30 cellular contexts compared by ENCODE assay signal in the genomic region with DNA sequence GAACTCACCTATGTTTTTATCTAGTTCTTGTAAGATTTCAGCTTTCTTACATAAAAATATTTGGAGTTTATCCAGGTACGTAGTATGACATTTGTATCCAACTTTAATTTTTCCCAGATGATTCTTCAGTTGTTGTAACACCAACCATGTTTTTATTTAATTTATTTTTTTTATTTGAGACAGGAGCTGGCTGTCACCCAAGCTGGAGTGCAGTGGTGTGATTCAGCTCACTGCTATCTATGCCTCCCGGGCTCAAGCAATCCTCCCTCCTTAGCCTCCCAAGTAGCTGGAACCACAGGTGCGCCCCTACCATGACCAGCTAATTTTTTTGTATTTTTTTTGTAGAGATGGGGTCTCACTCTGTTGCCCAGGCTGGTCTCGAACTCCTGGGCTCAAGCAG. TPM values are rescaled to one million over a fixed set of nuclear protein-coding genes. Genes with fewer than 3 reads are reported as not detected.
A peak's percentile ranks its signal among the peaks of the same experiment; 100 is the strongest.
DNase-seq lines count a peak whose midpoint lies in the region; TF ChIP-seq lines count a peak whose summit lies in the region.
"Had no signal": no experiment of that assay in that cellular context is flagged by ENCODE, and none has a peak within 500 bp of the region (broad histone marks: within the 10 kb centered on the region; RNA-seq: fewer than 3 reads in every experiment).

No MANE protein-coding gene starts in this region.

- CTCF ChIA-PET in MCF 10A (lab: Yijun Ruan, JAX) (interaction anchor here (0.6 to 2.9 kb wide), 6 partner anchors 8 to 143 kb away, joined by 3 to 30 read pairs (median 6); a partner anchor contains a TSS), mammary epithelial cell (lab: Charles Lee; ENCODE audit: low non-redundant PET) (no interaction called here)

- H3K36me3 Mint-ChIP-seq in MCF 10A (ENCODE audit: insufficient read depth, unreplicated experiment) = no peaks in the 10 kb centered on the region
- H3K36me3 Mint-ChIP-seq: CD4-positive, alpha-beta memory T cell had no signal

- POLR2A ChIA-PET in MCF 10A (lab: Yijun Ruan, JAX) = interaction anchor here (0.6 to 1.1 kb wide), 3 partner anchors 58 to 200 kb away, joined by 3 read pairs; no protein-coding TSS in a partner anchor

- H3K27ac ChIP-seq in mammary epithelial cell (ENCODE audit: insufficient read depth, low read depth, low read length) = no peak overlapping the region
- no peak overlapping the region for H3K27ac ChIP-seq in prostate gland
- H3K27ac ChIP-seq: skin epidermis, thoracic aorta had no signal

- H3K27ac Mint-ChIP-seq in MCF 10A (ENCODE audit: low read depth, unreplicated experiment) = no peak overlapping the region
- H3K27ac Mint-ChIP-seq: activated CD4-positive, alpha-beta T cell treated with anti-CD3 and anti-CD28 coated beads for 36 hours; activated T-cell treated with anti-CD3 and anti-CD28 coated beads, Interleukin-2, amount 50 U/mL, for 24 hours; CD4-positive, alpha-beta memory T cell; H9; naive thymus-derived CD4-positive, alpha-beta T cell; stimulated activated naive CD8-positive, alpha-beta T cell treated with anti-CD3 and anti-CD28 coated beads, Interleukin-15, Interleukin-2, amounts not matched to agents 100 ng/mL and 50 ng/mL, for 24 hours had no signal

- intact Hi-C loops in MCF 10A (cut with micrococcal nuclease) (no loop called here), mammary epithelial cell (cut with micrococcal nuclease) (no loop called here), prostate gland (cut with DNase I) (no loop called here)

- H3K4me1 Mint-ChIP-seq in MCF 10A (ENCODE audit: insufficient read depth, unreplicated experiment) = peaks cover 21% of the 10 kb centered on the region
- H3K4me1 Mint-ChIP-seq: activated CD4-positive, alpha-beta T cell treated with anti-CD3 and anti-CD28 coated beads for 36 hours; H9 had no signal

- dilution Hi-C loops in mammary epithelial cell (cut with HindIII; ENCODE audit: low sequenced_read_pairs) = no loop called here

- no peak overlapping the region for H2AFZ ChIP-seq in mammary epithelial cell (ENCODE audit: low read depth, low read length)

- H3K4me3 ChIP-seq in mammary epithelial cell (replicated peaks in 1 of 3; ENCODE audit: insufficient read depth in 1 of 3, low read depth in 2 of 3, low read length in 3 of 3) (no peak overlapping the region), adipocyte (ENCODE audit: low read length) (no peak overlapping the region), prostate gland (no peak overlapping the region), HAP-1 (no peak overlapping the region)
- H3K4me3 ChIP-seq: skin epidermis, thoracic aorta had no signal

- DNase-seq in MCF 10A (ENCODE audit: unreplicated experiment) (peak; percentile 62), mammary epithelial cell (no peak), adipocyte (ENCODE audit: low read depth) (peak; percentile 33), fibroblast of peridontal ligament (ENCODE audit: extremely low read depth) (peak; percentile 53), kidney tubule cell (ENCODE audit: low spot score) (no peak), prostate gland (ENCODE audit: low spot score) (no peak), NOMO-1 (lab: John Stamatoyannopoulos, UW; ENCODE audit: unreplicated experiment in 2 of 2) (no peak), HAP-1 (ENCODE audit: low spot score in 2 of 2) (no peak)
- DNase-seq: 8988T; activated CD4-positive, alpha-beta T cell treated with anti-CD3 and anti-CD28 coated beads for 36 hours; activated gamma-delta T cell treated with Interleukin-2 at 50 U/mL for 16 hours; activated T-cell treated with anti-CD3 and anti-CD28 coated beads, Interleukin-2, amount 50 U/mL, for 24 hours; CD4-positive, alpha-beta memory T cell; DMS 273 treated with DMSO at 0.1 percent for 48 hours; effector memory CD4-positive, alpha-beta T cell; erythroblast; H9; islet precursor cell; KG1; left ventricle myocardium superior; midbrain; naive thymus-derived CD4-positive, alpha-beta T cell; NCI-H1417 treated with DMSO at 0.1 percent for 48 hours; NCI-H2081 treated with DMSO at 0.1 percent for 48 hours; NCI-H446 treated with DMSO at 0.1 percent for 48 hours; NCI-H82 had no signal

- H3K27me3 ChIP-seq in mammary epithelial cell (ENCODE audit: insufficient read depth, low read length) (no peaks in the 10 kb centered on the region), adipocyte (replicated peaks; ENCODE audit: control insufficient read depth, insufficient read depth, low read length) (no peaks in the 10 kb centered on the region), prostate gland (replicated peaks; ENCODE audit: insufficient read depth) (no peaks in the 10 kb centered on the region), HAP-1 (ENCODE audit: low read depth) (no peaks in the 10 kb centered on the region)

- H3K9me3 ChIP-seq in mammary epithelial cell (replicated peaks; ENCODE audit: insufficient read depth, low read length) (no peaks in the 10 kb centered on the region), adipocyte (ENCODE audit: control insufficient read depth, low read length) (no peaks in the 10 kb centered on the region), prostate gland (no peaks in the 10 kb centered on the region), HAP-1 (no peaks in the 10 kb centered on the region)
- H3K9me3 ChIP-seq: thoracic aorta had no signal

- in situ Hi-C loops in mammary epithelial cell (cut with MboI; ENCODE audit: low sequenced_read_pairs in 2 of 2) (no loop called here), HAP-1 (cut with MboI; ENCODE audit: low sequenced_read_pairs) (no loop called here)

- H4K20me1 ChIP-seq in mammary epithelial cell (ENCODE audit: insufficient read depth, low read length) = no peaks in the 10 kb centered on the region

- TF ChIP-seq CTCF in MCF 10A (IDR thresholded peaks at IDR 0.05; ENCODE audit: unreplicated experiment) (no peak), mammary epithelial cell (conservative IDR thresholded peaks at IDR 0.05 in 1 of 2, IDR thresholded peaks at IDR 0.05 in 1 of 2; ENCODE audit: extremely low read depth in 1 of 2, insufficient read depth in 1 of 2, low read depth in 1 of 2, low read length in 2 of 2) (no peak), prostate gland (IDR thresholded peaks at IDR 0.05) (no peak)

- H3K4me2 ChIP-seq in mammary epithelial cell (ENCODE audit: insufficient read depth, low read depth, low read length) = no peak overlapping the region

- H3K4me3 Mint-ChIP-seq in MCF 10A (ENCODE audit: unreplicated experiment) = no peak overlapping the region
- H3K4me3 Mint-ChIP-seq: activated CD4-positive, alpha-beta T cell treated with anti-CD3 and anti-CD28 coated beads for 36 hours; activated T-cell treated with anti-CD3 and anti-CD28 coated beads, Interleukin-2, amount 50 U/mL, for 24 hours; CD4-positive, alpha-beta memory T cell; H9; naive thymus-derived CD4-positive, alpha-beta T cell; stimulated activated naive CD8-positive, alpha-beta T cell treated with anti-CD3 and anti-CD28 coated beads, Interleukin-15, Interleukin-2, amounts not matched to agents 100 ng/mL and 50 ng/mL, for 24 hours; T-helper 2 cell treated with Interferon-gamma antibody and Interleukin-4, amounts not matched to agents 5 μg/mL and 100 μg/mL, for 36 hours had no signal

- H3K9ac ChIP-seq in mammary epithelial cell (ENCODE audit: insufficient read depth, low read length) (no peak overlapping the region), adipocyte (ENCODE audit: low read length) (no peak overlapping the region)

- no peaks in the 10 kb centered on the region for H3K27me3 Mint-ChIP-seq in MCF 10A (ENCODE audit: insufficient read depth, unreplicated experiment)
- H3K27me3 Mint-ChIP-seq: activated CD4-positive, alpha-beta T cell treated with anti-CD3 and anti-CD28 coated beads for 36 hours; activated T-cell treated with anti-CD3 and anti-CD28 coated beads, Interleukin-2, amount 50 U/mL, for 24 hours; CD4-positive, alpha-beta memory T cell; naive thymus-derived CD4-positive, alpha-beta T cell; stimulated activated naive CD8-positive, alpha-beta T cell treated with anti-CD3 and anti-CD28 coated beads, Interleukin-15, Interleukin-2, amounts not matched to agents 100 ng/mL and 50 ng/mL, for 24 hours had no signal

- no peaks in the 10 kb centered on the region for H3K79me2 ChIP-seq in mammary epithelial cell (ENCODE audit: insufficient read depth, low read length)

- H3K36me3 ChIP-seq in mammary epithelial cell (ENCODE audit: insufficient read depth, low read length) (peaks cover 3% of the 10 kb centered on the region), adipocyte (ENCODE audit: control insufficient read depth, insufficient read depth, low read length, severe bottlenecking) (peaks cover 13% of the 10 kb centered on the region), prostate gland (no peaks in the 10 kb centered on the region), HAP-1 (replicated peaks) (peaks cover 62% of the 10 kb centered on the region)
- H3K36me3 ChIP-seq: thoracic aorta had no signal

- BruUV-seq in MCF 10A (replicated peaks; lab: Mats Ljungman, UMichigan) = no TSS peak
- no TSS peak for BruUV-seq in mammary epithelial cell (replicated peaks; lab: Mats Ljungman, UMichigan)

- no peaks in the 10 kb centered on the region for H3K9me3 Mint-ChIP-seq in MCF 10A (ENCODE audit: unreplicated experiment)
- H3K9me3 Mint-ChIP-seq: activated T-cell treated with anti-CD3 and anti-CD28 coated beads, Interleukin-2, amount 50 U/mL, for 24 hours; CD4-positive, alpha-beta memory T cell; stimulated activated naive CD8-positive, alpha-beta T cell treated with anti-CD3 and anti-CD28 coated beads, Interleukin-15, Interleukin-2, amounts not matched to agents 100 ng/mL and 50 ng/mL, for 24 hours; T-helper 2 cell treated with Interferon-gamma antibody and Interleukin-4, amounts not matched to agents 5 μg/mL and 100 μg/mL, for 36 hours had no signal

- no peak for TF ChIP-seq POLR2A in prostate gland (IDR thresholded peaks at IDR 0.05)

- H3K4me1 ChIP-seq in mammary epithelial cell (ENCODE audit: insufficient read depth, low read length) = peaks cover 10% of the 10 kb centered on the region
- H3K4me1 ChIP-seq in adipocyte (ENCODE audit: control insufficient read depth, insufficient read depth, low read length) = peaks cover 12% of the 10 kb centered on the region
- H3K4me1 ChIP-seq in prostate gland (replicated peaks) = no peaks in the 10 kb centered on the region
- peaks cover 4% of the 10 kb centered on the region; the same call in 1 of the 2 replicates for H3K4me1 ChIP-seq in HAP-1

- WGBS in mammary epithelial cell (ENCODE audit: low coverage, missing lambda C conversion rate) = 73% methylated on average over 4 of the region's 4 CpGs
- 91% methylated on average over 4 of the region's 4 CpGs for WGBS in prostate gland

RNA-seq across cellular contexts. Expression of a gene that starts 6.6 kb away (rescaled TPM):
- 4.4 and 6.6 TPM in 2 replicates for total RNA-seq in MCF 10A (2022)
- total RNA-seq in mammary epithelial cell = 1 to 10 TPM; 3.0 to 4.5 TPM
- polyA plus RNA-seq in mammary epithelial cell = 3.3 TPM
- 38.2 TPM for polyA minus RNA-seq in mammary epithelial cell
- 1 to 10 TPM; 4.9 TPM for total RNA-seq in prostate gland

Comparison
In these comparisons a context has a peak if more than half of its experiments do, and no peak if none do; other contexts are left out.
1. DNase-seq: peak in MCF 10A (single experiment), adipocyte (single experiment) and fibroblast of peridontal ligament (single experiment); none in mammary epithelial cell (single experiment), kidney tubule cell (single experiment), prostate gland (single experiment), NOMO-1 (0 of 2) and HAP-1 (0 of 2).